Comparison of ENCODE assay signal across 1 cellular context in genomic region chr4:46073778-46074177, GRCh38.
A peak's percentile ranks its signal among the peaks of the same experiment; 100 is the strongest.
TF ChIP-seq lines count a peak whose summit lies in the region.

No MANE protein-coding gene starts in this region.

TF ChIP-seq in K562, 482 proteins besides CTCF, POLR2A, EP300 and RAD21 (continued from another document):
- TF ChIP-seq, protein P1, sequence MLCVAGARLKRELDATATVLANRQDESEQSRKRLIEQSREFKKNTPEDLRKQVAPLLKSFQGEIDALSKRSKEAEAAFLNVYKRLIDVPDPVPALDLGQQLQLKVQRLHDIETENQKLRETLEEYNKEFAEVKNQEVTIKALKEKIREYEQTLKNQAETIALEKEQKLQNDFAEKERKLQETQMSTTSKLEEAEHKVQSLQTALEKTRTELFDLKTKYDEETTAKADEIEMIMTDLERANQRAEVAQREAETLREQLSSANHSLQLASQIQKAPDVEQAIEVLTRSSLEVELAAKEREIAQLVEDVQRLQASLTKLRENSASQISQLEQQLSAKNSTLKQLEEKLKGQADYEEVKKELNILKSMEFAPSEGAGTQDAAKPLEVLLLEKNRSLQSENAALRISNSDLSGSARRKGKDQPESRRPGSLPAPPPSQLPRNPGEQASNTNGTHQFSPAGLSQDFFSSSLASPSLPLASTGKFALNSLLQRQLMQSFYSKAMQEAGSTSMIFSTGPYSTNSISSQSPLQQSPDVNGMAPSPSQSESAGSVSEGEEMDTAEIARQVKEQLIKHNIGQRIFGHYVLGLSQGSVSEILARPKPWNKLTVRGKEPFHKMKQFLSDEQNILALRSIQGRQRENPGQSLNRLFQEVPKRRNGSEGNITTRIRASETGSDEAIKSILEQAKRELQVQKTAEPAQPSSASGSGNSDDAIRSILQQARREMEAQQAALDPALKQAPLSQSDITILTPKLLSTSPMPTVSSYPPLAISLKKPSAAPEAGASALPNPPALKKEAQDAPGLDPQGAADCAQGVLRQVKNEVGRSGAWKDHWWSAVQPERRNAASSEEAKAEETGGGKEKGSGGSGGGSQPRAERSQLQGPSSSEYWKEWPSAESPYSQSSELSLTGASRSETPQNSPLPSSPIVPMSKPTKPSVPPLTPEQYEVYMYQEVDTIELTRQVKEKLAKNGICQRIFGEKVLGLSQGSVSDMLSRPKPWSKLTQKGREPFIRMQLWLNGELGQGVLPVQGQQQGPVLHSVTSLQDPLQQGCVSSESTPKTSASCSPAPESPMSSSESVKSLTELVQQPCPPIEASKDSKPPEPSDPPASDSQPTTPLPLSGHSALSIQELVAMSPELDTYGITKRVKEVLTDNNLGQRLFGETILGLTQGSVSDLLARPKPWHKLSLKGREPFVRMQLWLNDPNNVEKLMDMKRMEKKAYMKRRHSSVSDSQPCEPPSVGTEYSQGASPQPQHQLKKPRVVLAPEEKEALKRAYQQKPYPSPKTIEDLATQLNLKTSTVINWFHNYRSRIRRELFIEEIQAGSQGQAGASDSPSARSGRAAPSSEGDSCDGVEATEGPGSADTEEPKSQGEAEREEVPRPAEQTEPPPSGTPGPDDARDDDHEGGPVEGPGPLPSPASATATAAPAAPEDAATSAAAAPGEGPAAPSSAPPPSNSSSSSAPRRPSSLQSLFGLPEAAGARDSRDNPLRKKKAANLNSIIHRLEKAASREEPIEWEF (CRISPR knock-in tag; IDR thresholded peaks at IDR 0.05) = no peak
- TF ChIP-seq ZNF384 (IDR thresholded peaks at IDR 0.05; ENCODE audit: low read depth, low read length) (no peak), MEF2D (tag; conservative IDR thresholded peaks at IDR 0.05; ENCODE audit: low read depth) (peak; percentile 82; the same call in 1 of the 2 replicates), CHAMP1 (IDR thresholded peaks at IDR 0.05) (no peak), HDAC6 (IDR thresholded peaks at IDR 0.05; ENCODE audit: low read depth, low read length) (no peak), SRSF9 (IDR thresholded peaks at IDR 0.05; ENCODE audit: borderline replicate concordance, low read depth, low read length) (no peak), SREBF2 (CRISPR knock-in tag; IDR thresholded peaks at IDR 0.05) (no peak), MEIS2 (IDR thresholded peaks at IDR 0.05; ENCODE audit: partially characterized antibody) (peak; percentile 85), ZNF717 (CRISPR knock-in tag; IDR thresholded peaks at IDR 0.05) (no peak), STAT5B (CRISPR knock-in tag; IDR thresholded peaks at IDR 0.05) (no peak), GABPB2 (CRISPR knock-in tag; conservative IDR thresholded peaks at IDR 0.05) (no peak), SNRNP70 (optimal IDR thresholded peaks at IDR 0.05; ENCODE audit: low read depth, low read length) (no peak), ZSCAN29 (IDR thresholded peaks at IDR 0.05) (no peak), MAFG (tag; conservative IDR thresholded peaks at IDR 0.05) (no peak), ETV6 (IDR thresholded peaks at IDR 0.05; ENCODE audit: borderline replicate concordance in 1 of 2, low read depth in 2 of 2, low read length in 1 of 2) (no peak), ETV6 (CRISPR knock-in tag; IDR thresholded peaks at IDR 0.05; ENCODE audit: borderline replicate concordance) (no peak), MEF2A (IDR thresholded peaks at IDR 0.05; ENCODE audit: control insufficient read depth, low read depth, low read length) (peak; percentile 27; the same call in 1 of the 2 replicates), PHF8 (IDR thresholded peaks at IDR 0.05; ENCODE audit: borderline replicate concordance, low read length) (no peak), ZNF76 (CRISPR knock-in tag; IDR thresholded peaks at IDR 0.05; ENCODE audit: borderline replicate concordance) (no peak), BCOR (IDR thresholded peaks at IDR 0.05) (no peak), FOXA3 (CRISPR knock-in tag; conservative IDR thresholded peaks at IDR 0.05 in 1 of 2, IDR thresholded peaks at IDR 0.05 in 1 of 2) (peak; percentile 20 to 85; a peak in 3 of 4 replicates), TAF15 (IDR thresholded peaks at IDR 0.05; ENCODE audit: low read depth, low read length) (no peak), ZBTB43 (CRISPR knock-in tag; IDR thresholded peaks at IDR 0.05) (no peak), RBFOX2 (IDR thresholded peaks at IDR 0.05; ENCODE audit: low read depth, low read length) (no peak), TAF7 (tag; IDR thresholded peaks at IDR 0.05) (no peak), MECOM (CRISPR knock-in tag; IDR thresholded peaks at IDR 0.05) (no peak), SMARCE1 (IDR thresholded peaks at IDR 0.05) (no peak), KDM2B (CRISPR knock-in tag; IDR thresholded peaks at IDR 0.05) (no peak)
- TF ChIP-seq, protein P2, sequence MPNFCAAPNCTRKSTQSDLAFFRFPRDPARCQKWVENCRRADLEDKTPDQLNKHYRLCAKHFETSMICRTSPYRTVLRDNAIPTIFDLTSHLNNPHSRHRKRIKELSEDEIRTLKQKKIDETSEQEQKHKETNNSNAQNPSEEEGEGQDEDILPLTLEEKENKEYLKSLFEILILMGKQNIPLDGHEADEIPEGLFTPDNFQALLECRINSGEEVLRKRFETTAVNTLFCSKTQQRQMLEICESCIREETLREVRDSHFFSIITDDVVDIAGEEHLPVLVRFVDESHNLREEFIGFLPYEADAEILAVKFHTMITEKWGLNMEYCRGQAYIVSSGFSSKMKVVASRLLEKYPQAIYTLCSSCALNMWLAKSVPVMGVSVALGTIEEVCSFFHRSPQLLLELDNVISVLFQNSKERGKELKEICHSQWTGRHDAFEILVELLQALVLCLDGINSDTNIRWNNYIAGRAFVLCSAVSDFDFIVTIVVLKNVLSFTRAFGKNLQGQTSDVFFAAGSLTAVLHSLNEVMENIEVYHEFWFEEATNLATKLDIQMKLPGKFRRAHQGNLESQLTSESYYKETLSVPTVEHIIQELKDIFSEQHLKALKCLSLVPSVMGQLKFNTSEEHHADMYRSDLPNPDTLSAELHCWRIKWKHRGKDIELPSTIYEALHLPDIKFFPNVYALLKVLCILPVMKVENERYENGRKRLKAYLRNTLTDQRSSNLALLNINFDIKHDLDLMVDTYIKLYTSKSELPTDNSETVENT (CRISPR knock-in tag; IDR thresholded peaks at IDR 0.05) = no peak
- TF ChIP-seq, protein P3, sequence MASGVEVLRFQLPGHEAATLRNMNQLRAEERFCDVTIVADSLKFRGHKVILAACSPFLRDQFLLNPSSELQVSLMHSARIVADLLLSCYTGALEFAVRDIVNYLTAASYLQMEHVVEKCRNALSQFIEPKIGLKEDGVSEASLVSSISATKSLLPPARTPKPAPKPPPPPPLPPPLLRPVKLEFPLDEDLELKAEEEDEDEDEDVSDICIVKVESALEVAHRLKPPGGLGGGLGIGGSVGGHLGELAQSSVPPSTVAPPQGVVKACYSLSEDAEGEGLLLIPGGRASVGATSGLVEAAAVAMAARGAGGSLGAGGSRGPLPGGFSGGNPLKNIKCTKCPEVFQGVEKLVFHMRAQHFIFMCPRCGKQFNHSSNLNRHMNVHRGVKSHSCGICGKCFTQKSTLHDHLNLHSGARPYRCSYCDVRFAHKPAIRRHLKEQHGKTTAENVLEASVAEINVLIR (CRISPR knock-in tag; IDR thresholded peaks at IDR 0.05) = no peak
- TF ChIP-seq, protein P4, sequence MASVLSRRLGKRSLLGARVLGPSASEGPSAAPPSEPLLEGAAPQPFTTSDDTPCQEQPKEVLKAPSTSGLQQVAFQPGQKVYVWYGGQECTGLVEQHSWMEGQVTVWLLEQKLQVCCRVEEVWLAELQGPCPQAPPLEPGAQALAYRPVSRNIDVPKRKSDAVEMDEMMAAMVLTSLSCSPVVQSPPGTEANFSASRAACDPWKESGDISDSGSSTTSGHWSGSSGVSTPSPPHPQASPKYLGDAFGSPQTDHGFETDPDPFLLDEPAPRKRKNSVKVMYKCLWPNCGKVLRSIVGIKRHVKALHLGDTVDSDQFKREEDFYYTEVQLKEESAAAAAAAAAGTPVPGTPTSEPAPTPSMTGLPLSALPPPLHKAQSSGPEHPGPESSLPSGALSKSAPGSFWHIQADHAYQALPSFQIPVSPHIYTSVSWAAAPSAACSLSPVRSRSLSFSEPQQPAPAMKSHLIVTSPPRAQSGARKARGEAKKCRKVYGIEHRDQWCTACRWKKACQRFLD (CRISPR knock-in tag; IDR thresholded peaks at IDR 0.05) = no peak
- TF ChIP-seq, protein P5, sequence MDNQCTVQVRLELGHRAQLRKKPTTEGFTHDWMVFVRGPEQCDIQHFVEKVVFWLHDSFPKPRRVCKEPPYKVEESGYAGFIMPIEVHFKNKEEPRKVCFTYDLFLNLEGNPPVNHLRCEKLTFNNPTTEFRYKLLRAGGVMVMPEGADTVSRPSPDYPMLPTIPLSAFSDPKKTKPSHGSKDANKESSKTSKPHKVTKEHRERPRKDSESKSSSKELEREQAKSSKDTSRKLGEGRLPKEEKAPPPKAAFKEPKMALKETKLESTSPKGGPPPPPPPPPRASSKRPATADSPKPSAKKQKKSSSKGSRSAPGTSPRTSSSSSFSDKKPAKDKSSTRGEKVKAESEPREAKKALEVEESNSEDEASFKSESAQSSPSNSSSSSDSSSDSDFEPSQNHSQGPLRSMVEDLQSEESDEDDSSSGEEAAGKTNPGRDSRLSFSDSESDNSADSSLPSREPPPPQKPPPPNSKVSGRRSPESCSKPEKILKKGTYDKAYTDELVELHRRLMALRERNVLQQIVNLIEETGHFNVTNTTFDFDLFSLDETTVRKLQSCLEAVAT (IDR thresholded peaks at IDR 0.05) = 0 out of 4 replicates have a peak, but pooled peaks of 1 of the 2 experiments have one; percentile 26
- TF ChIP-seq, protein P6, sequence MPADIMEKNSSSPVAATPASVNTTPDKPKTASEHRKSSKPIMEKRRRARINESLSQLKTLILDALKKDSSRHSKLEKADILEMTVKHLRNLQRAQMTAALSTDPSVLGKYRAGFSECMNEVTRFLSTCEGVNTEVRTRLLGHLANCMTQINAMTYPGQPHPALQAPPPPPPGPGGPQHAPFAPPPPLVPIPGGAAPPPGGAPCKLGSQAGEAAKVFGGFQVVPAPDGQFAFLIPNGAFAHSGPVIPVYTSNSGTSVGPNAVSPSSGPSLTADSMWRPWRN (IDR thresholded peaks at IDR 0.05; ENCODE audit: low read depth) = 0 out of 2 replicates have a peak, but pooled peaks have one; percentile 20
